In genomic region chr10:97445722-97446639, GRCh38 we compare ENCODE assay signal across 1 cellular context.
TF ChIP-seq lines count a peak whose summit lies in the region.

Gene EXOSC1, minus strand, starts transcription at chr10:97446006. Its CDS starts 21 bp downstream, at chr10:97445985.
Gene ZDHHC16, plus strand, starts transcription at chr10:97446175. Its CDS starts 5,501 bp downstream, at chr10:97451676.

TF ChIP-seq in HepG2, 621 proteins besides CTCF, POLR2A, EP300 and RAD21 (continued from another document and continues in another):
- TF ChIP-seq ZBTB40 (IDR thresholded peaks at IDR 0.05), result no peak
- TF ChIP-seq ZBTB40 (CRISPR knock-in tag; IDR thresholded peaks at IDR 0.05), result peak; percentile 21; the same call in 1 of the 2 replicates
- TF ChIP-seq PITX1 (CRISPR knock-in tag; IDR thresholded peaks at IDR 0.05), result peak; percentile 85; the same call in 1 of the 2 replicates
- no peak for TF ChIP-seq ZSCAN20 (CRISPR knock-in tag; IDR thresholded peaks at IDR 0.05; ENCODE audit: borderline replicate concordance)
- no peak for TF ChIP-seq ZNF234 (CRISPR knock-in tag; conservative IDR thresholded peaks at IDR 0.05)
- no peak for TF ChIP-seq AHDC1 (CRISPR knock-in tag; IDR thresholded peaks at IDR 0.05; ENCODE audit: borderline replicate concordance)
- peak; percentile 97 for TF ChIP-seq PHF8 (CRISPR knock-in tag; IDR thresholded peaks at IDR 0.05)
- peak; percentile 14; the same call in 1 of the 2 replicates for TF ChIP-seq NCOR1 (IDR thresholded peaks at IDR 0.05; ENCODE audit: borderline replicate concordance, low read length)
- no peak for TF ChIP-seq ZNF614 (CRISPR knock-in tag; IDR thresholded peaks at IDR 0.05; ENCODE audit: borderline replicate concordance)
- TF ChIP-seq HHEX (CRISPR knock-in tag; IDR thresholded peaks at IDR 0.05), result no peak
- no peak for TF ChIP-seq CEBPB (IDR thresholded peaks at IDR 0.05; ENCODE audit: borderline replicate concordance, low read depth, low read length)
- TF ChIP-seq TIGD3 (CRISPR knock-in tag; IDR thresholded peaks at IDR 0.05; ENCODE audit: borderline replicate concordance), result no peak
- peak; percentile 58; the same call in 1 of the 2 replicates for TF ChIP-seq FOXA3 (CRISPR knock-in tag; IDR thresholded peaks at IDR 0.05)
- TF ChIP-seq MAF1 (CRISPR knock-in tag; IDR thresholded peaks at IDR 0.05; ENCODE audit: borderline replicate concordance), result no peak
- no peak for TF ChIP-seq ZNF772 (CRISPR knock-in tag; IDR thresholded peaks at IDR 0.05)
- TF ChIP-seq ZBTB26 (CRISPR knock-in tag; IDR thresholded peaks at IDR 0.05; ENCODE audit: borderline replicate concordance), result no peak; the same call in none of the 2 replicates
- peak; percentile 83; the same call in 1 of the 2 replicates for TF ChIP-seq ZNF256 (CRISPR knock-in tag; conservative IDR thresholded peaks at IDR 0.05)
- no peak for TF ChIP-seq SNRNP70 (IDR thresholded peaks at IDR 0.05; ENCODE audit: low read depth, low read length)
- TF ChIP-seq ZNF710 (CRISPR knock-in tag; IDR thresholded peaks at IDR 0.05; ENCODE audit: borderline replicate concordance), result peak; percentile 37; the same call in 1 of the 2 replicates
- TF ChIP-seq ELF3 (CRISPR knock-in tag; IDR thresholded peaks at IDR 0.05), result peak; percentile 77
- no peak for TF ChIP-seq ZSCAN22 (CRISPR knock-in tag; IDR thresholded peaks at IDR 0.05)
- peak; percentile 100 for TF ChIP-seq HMGXB3 (CRISPR knock-in tag; IDR thresholded peaks at IDR 0.05; ENCODE audit: borderline replicate concordance)
- TF ChIP-seq HOXA7 (CRISPR knock-in tag; IDR thresholded peaks at IDR 0.05), result no peak
- peak; percentile 37; the same call in 1 of the 2 replicates for TF ChIP-seq RARA (CRISPR knock-in tag; IDR thresholded peaks at IDR 0.05)
- peak; percentile 91 for TF ChIP-seq POLR2G (IDR thresholded peaks at IDR 0.05; ENCODE audit: low read depth, low read length)
- TF ChIP-seq ZNF34 (CRISPR knock-in tag; IDR thresholded peaks at IDR 0.05; ENCODE audit: borderline replicate concordance), result 0 out of 2 replicates have a peak, but pooled peaks have one; percentile 10
- no peak for TF ChIP-seq ZBTB37 (CRISPR knock-in tag; IDR thresholded peaks at IDR 0.05)
- TF ChIP-seq NR1H2 (CRISPR knock-in tag; IDR thresholded peaks at IDR 0.05; ENCODE audit: borderline replicate concordance, low read depth), result no peak
- TF ChIP-seq TGIF2 (CRISPR knock-in tag; IDR thresholded peaks at IDR 0.05), result peak; percentile 73; the same call in 1 of the 2 replicates
